1 cellular context compared by ENCODE assay signal in genomic region chr16:58491-59439, GRCh38.
TF ChIP-seq lines count a peak whose summit lies in the region.

No MANE protein-coding gene starts in this region.

TF ChIP-seq in K562, 482 proteins besides CTCF, POLR2A, EP300 and RAD21:
- TF ChIP-seq POLR2G (IDR thresholded peaks at IDR 0.05; ENCODE audit: low read depth, low read length) (peak; percentile 66; the same call in 1 of the 2 replicates), CEBPG (CRISPR knock-in tag; IDR thresholded peaks at IDR 0.05) (no peak), CEBPG (tag; conservative IDR thresholded peaks at IDR 0.05 in 1 of 2, IDR thresholded peaks at IDR 0.05 in 1 of 2) (no peak), SUPT5H (IDR thresholded peaks at IDR 0.05) (0 out of 2 replicates have a peak, but pooled peaks have one; percentile 40), RBFOX2 (IDR thresholded peaks at IDR 0.05; ENCODE audit: low read depth, low read length) (peak; percentile 37; the same call in 1 of the 2 replicates)
